In the genomic region with DNA sequence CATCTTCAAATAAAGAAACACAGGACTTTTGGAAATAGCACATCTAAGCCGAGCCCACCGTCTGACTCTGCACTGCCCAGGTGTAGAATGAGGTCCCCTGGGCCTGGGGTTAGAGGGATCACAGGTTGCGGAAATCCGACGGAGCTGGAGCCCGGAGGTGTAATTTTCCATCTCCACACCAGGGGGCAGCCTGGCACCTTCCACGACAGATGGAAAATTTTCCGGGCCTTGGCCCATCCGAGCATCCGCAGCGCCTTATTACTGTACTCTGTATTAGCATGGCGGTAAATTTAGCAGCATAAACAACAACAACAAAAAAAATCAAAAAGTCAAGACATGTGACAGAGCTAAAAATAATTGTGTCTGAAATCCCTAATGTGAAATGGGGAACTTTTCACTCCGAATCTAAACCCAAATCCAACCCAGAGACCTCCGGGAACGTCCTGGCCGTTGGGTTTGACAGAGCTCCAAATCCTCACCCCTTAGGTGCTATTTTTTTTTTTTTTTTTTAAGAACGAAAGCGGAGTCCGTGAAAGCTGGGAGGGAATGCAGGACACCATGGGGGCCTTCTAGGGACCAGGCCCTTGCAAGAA, we compare ENCODE assay signal across 8 cellular contexts.
DNase-seq lines count a peak whose midpoint lies in the region; ATAC-seq and TF ChIP-seq lines count a peak whose summit lies in the region.

No MANE protein-coding gene starts in this region.

- H3K36me3 Mint-ChIP-seq in endothelial cell (ENCODE audit: low read depth, unreplicated experiment), result no peaks in the 10 kb centered on the region
- no peaks in the 10 kb centered on the region for H3K36me3 Mint-ChIP-seq in stimulated activated effector memory CD8-positive, alpha-beta T cell treated with anti-CD3 and anti-CD28 coated beads, Interleukin-12 subunit alpha, Interleukin-12 subunit beta, amount 100 ng/mL, for 72 hours

- DNase-seq in ELR (ENCODE audit: low read depth), result peak; percentile 78
- peak; percentile 65 for DNase-seq in NCI-H748 treated with DMSO at 0.1 percent for 48 hours (lab: John Stamatoyannopoulos, UW)
- peak; percentile 24 to 57 (median 47) for DNase-seq in activated CD8-positive, alpha-beta memory T cell treated with anti-CD3 and anti-CD28 coated beads for 48 hours (ENCODE audit: low read depth in 2 of 3, low spot score in 2 of 3)
- DNase-seq in endothelial cell (ENCODE audit: low spot score), result peak; percentile 87
- peak; percentile 43 for DNase-seq in myocyte (ENCODE audit: low read depth)
- peak; percentile 61 to 86 for DNase-seq in stimulated activated effector memory CD8-positive, alpha-beta T cell treated with anti-CD3 and anti-CD28 coated beads, Interleukin-12 subunit alpha, Interleukin-12 subunit beta, amount 100 ng/mL, for 72 hours (ENCODE audit: low spot score in 2 of 2)
- no peak for DNase-seq in SKM-1 (lab: John Stamatoyannopoulos, UW; ENCODE audit: unreplicated experiment)

- peak overlapping the region; percentile 70 for H3K27ac Mint-ChIP-seq in endothelial cell (ENCODE audit: unreplicated experiment)
- peak overlapping the region; percentile 54 for H3K27ac Mint-ChIP-seq in stimulated activated effector memory CD8-positive, alpha-beta T cell treated with anti-CD3 and anti-CD28 coated beads, Interleukin-12 subunit alpha, Interleukin-12 subunit beta, amount 100 ng/mL, for 72 hours

- peak; percentile 99 for TF ChIP-seq CTCF in endothelial cell (IDR thresholded peaks at IDR 0.05; ENCODE audit: unreplicated experiment)

- H3K4me1 Mint-ChIP-seq in endothelial cell (ENCODE audit: unreplicated experiment), result peaks cover 5% of the 10 kb centered on the region
- H3K4me1 Mint-ChIP-seq in stimulated activated effector memory CD8-positive, alpha-beta T cell treated with anti-CD3 and anti-CD28 coated beads, Interleukin-12 subunit alpha, Interleukin-12 subunit beta, amount 100 ng/mL, for 72 hours, result peaks cover 17% of the 10 kb centered on the region

- peak; percentile 60 for ATAC-seq in HG02981 (IDR thresholded peaks at IDR 0.05; ENCODE audit: unreplicated experiment)
- ATAC-seq in stimulated activated effector memory CD8-positive, alpha-beta T cell treated with anti-CD3 and anti-CD28 coated beads, Interleukin-12 subunit alpha, Interleukin-12 subunit beta, amount 100 ng/mL, for 72 hours, result peak; percentile 59

- no peaks in the 10 kb centered on the region for H3K9me3 Mint-ChIP-seq in endothelial cell (ENCODE audit: unreplicated experiment)
- no peaks in the 10 kb centered on the region for H3K9me3 Mint-ChIP-seq in stimulated activated effector memory CD8-positive, alpha-beta T cell treated with anti-CD3 and anti-CD28 coated beads, Interleukin-12 subunit alpha, Interleukin-12 subunit beta, amount 100 ng/mL, for 72 hours

- peaks cover 3% of the 10 kb centered on the region for H3K27me3 Mint-ChIP-seq in endothelial cell (ENCODE audit: unreplicated experiment)

- no peak overlapping the region for H3K4me3 Mint-ChIP-seq in endothelial cell (ENCODE audit: unreplicated experiment)
- no peak overlapping the region for H3K4me3 Mint-ChIP-seq in stimulated activated effector memory CD8-positive, alpha-beta T cell treated with anti-CD3 and anti-CD28 coated beads, Interleukin-12 subunit alpha, Interleukin-12 subunit beta, amount 100 ng/mL, for 72 hours
